1 cellular context compared by ENCODE assay signal in the genomic region with DNA sequence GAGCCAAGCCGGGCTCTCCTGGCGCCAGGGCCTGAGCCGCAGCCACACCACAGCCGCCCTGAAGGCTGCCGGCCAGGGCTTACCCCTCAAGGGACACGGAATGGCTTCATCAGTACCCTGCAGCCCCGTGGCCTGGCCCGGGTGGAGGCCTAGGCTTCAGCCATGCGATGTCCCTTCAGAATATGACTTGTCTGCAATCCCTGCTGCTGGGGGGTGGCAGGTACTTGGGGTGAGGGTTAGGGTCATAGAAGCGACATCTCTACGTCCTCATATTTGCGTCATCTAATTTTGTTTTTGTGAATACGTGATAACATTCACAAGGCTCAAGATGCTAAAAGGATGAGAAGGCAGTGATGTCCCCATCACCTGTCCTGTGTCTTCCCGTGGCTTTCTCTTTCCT.
TF ChIP-seq lines count a peak whose summit lies in the region.

No MANE protein-coding gene starts in this region.

TF ChIP-seq in IMR-90, 13 proteins besides CTCF, POLR2A, EP300 and RAD21:
- TF ChIP-seq RFX5 (IDR thresholded peaks at IDR 0.05; ENCODE audit: low read depth, low read length) (no peak), BHLHE40 (IDR thresholded peaks at IDR 0.05; ENCODE audit: low read depth, low read length) (no peak), CEBPB (IDR thresholded peaks at IDR 0.05; ENCODE audit: low read depth, low read length) (no peak), NFE2L2 (IDR thresholded peaks at IDR 0.05; ENCODE audit: low read depth, low read length) (no peak), MAFK (IDR thresholded peaks at IDR 0.05; ENCODE audit: low read depth, low read length) (no peak), SMC3 (IDR thresholded peaks at IDR 0.05; ENCODE audit: low read depth, low read length) (no peak), CHD1 (IDR thresholded peaks at IDR 0.05; ENCODE audit: low read depth, low read length) (no peak), FOS (IDR thresholded peaks at IDR 0.05; ENCODE audit: low read depth, low read length) (no peak), MXI1 (IDR thresholded peaks at IDR 0.05; ENCODE audit: borderline replicate concordance, low read depth, low read length) (no peak), MAZ (IDR thresholded peaks at IDR 0.05; ENCODE audit: borderline replicate concordance, low read depth, low read length) (no peak), RCOR1 (IDR thresholded peaks at IDR 0.05; ENCODE audit: insufficient replicate concordance, low read length) (no peak)
- TF ChIP-seq, protein P1, sequence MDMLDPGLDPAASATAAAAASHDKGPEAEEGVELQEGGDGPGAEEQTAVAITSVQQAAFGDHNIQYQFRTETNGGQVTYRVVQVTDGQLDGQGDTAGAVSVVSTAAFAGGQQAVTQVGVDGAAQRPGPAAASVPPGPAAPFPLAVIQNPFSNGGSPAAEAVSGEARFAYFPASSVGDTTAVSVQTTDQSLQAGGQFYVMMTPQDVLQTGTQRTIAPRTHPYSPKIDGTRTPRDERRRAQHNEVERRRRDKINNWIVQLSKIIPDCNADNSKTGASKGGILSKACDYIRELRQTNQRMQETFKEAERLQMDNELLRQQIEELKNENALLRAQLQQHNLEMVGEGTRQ (IDR thresholded peaks at IDR 0.05; ENCODE audit: low read depth, low read length) = no peak
- TF ChIP-seq, protein P2, sequence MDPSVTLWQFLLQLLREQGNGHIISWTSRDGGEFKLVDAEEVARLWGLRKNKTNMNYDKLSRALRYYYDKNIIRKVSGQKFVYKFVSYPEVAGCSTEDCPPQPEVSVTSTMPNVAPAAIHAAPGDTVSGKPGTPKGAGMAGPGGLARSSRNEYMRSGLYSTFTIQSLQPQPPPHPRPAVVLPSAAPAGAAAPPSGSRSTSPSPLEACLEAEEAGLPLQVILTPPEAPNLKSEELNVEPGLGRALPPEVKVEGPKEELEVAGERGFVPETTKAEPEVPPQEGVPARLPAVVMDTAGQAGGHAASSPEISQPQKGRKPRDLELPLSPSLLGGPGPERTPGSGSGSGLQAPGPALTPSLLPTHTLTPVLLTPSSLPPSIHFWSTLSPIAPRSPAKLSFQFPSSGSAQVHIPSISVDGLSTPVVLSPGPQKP (IDR thresholded peaks at IDR 0.05; ENCODE audit: borderline replicate concordance, low read depth, low read length) = no peak
